21 cellular contexts compared by ENCODE assay signal in the genomic region with DNA sequence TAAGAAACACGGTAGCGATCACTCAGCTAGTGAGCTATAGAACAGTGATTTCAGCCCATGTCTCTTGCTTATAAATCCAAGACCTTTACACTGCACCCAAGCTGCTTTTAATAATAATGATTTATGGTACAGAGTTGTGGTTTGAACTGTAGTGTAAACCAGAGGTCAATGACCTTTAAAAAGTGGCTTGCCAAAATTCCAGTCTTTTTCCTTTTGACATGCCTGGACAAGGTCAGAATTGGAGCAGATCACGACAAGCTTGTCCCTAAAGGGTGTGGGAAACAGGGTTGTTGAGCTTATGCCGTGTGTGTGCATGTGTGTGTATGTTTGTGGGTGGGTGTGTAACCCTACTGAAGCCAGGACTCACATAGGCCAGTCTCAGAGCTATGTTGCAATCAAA.
DNase-seq lines count a peak whose midpoint lies in the region; ATAC-seq and TF ChIP-seq lines count a peak whose summit lies in the region.
"Had no signal": no experiment of that assay in that cellular context is flagged by ENCODE, and none has a peak within 500 bp of the region (broad histone marks: within the 10 kb centered on the region; RNA-seq: fewer than 3 reads in every experiment).

No MANE protein-coding gene starts in this region.

- H4K20me1 ChIP-seq in mammary epithelial cell (ENCODE audit: insufficient read depth, low read length) = no peaks in the 10 kb centered on the region

- dilution Hi-C loops in mammary epithelial cell (cut with HindIII; ENCODE audit: low sequenced_read_pairs) = no loop called here

- no peak overlapping the region for H3K4me3 ChIP-seq in HFF-Myc (replicated peaks; ENCODE audit: low read depth, low read length)
- H3K4me3 ChIP-seq in mammary epithelial cell (replicated peaks in 1 of 3; ENCODE audit: insufficient read depth in 1 of 3, low read depth in 2 of 3, low read length in 3 of 3) = no peak overlapping the region
- H3K4me3 ChIP-seq in testis = no peak overlapping the region
- H3K4me3 ChIP-seq: HAP-1 had no signal

- no peak for TF ChIP-seq POLR2A in testis (IDR thresholded peaks at IDR 0.05)

- no peak for ATAC-seq in foreskin keratinocyte
- no peak for ATAC-seq in HG02571 (IDR thresholded peaks at IDR 0.05; ENCODE audit: unreplicated experiment)
- ATAC-seq: Panc1 had no signal

- no peaks in the 10 kb centered on the region for H3K9me3 ChIP-seq in mammary epithelial cell (replicated peaks; ENCODE audit: insufficient read depth, low read length)
- H3K9me3 ChIP-seq in testis = no peaks in the 10 kb centered on the region
- H3K9me3 ChIP-seq: HAP-1 had no signal

- no TSS peak for BruUV-seq in mammary epithelial cell (replicated peaks; lab: Mats Ljungman, UMichigan)

- H3K4me1 ChIP-seq in mammary epithelial cell (ENCODE audit: insufficient read depth, low read length) = peaks cover 4% of the 10 kb centered on the region
- no peaks in the 10 kb centered on the region for H3K4me1 ChIP-seq in foreskin keratinocyte
- no peaks in the 10 kb centered on the region for H3K4me1 ChIP-seq in testis
- H3K4me1 ChIP-seq: HAP-1 had no signal

- no peak overlapping the region for H3K9ac ChIP-seq in mammary epithelial cell (ENCODE audit: insufficient read depth, low read length)

- intact Hi-C loops in mammary epithelial cell (cut with micrococcal nuclease) = no loop called here
- intact Hi-C loops in testis (cut with DNase I; ENCODE audit: low total_unique reads) = no loop called here

- H3K27ac ChIP-seq in mammary epithelial cell (ENCODE audit: insufficient read depth, low read depth, low read length) (no peak overlapping the region), foreskin keratinocyte (no peak overlapping the region), testis (no peak overlapping the region)
- H3K27ac ChIP-seq: HL-60 had no signal

- TF ChIP-seq CTCF in AG09319 (IDR thresholded peaks at IDR 0.05; ENCODE audit: low read depth, low read length) = no peak
- no peak for TF ChIP-seq CTCF in HFF-Myc (IDR thresholded peaks at IDR 0.05; ENCODE audit: low read depth, low read length, missing control alignments)
- no peak for TF ChIP-seq CTCF in mammary epithelial cell (conservative IDR thresholded peaks at IDR 0.05 in 1 of 2, IDR thresholded peaks at IDR 0.05 in 1 of 2; ENCODE audit: extremely low read depth in 1 of 2, insufficient read depth in 1 of 2, low read depth in 1 of 2, low read length in 2 of 2)
- no peak for TF ChIP-seq CTCF in foreskin keratinocyte (conservative IDR thresholded peaks at IDR 0.05)
- TF ChIP-seq CTCF in testis (IDR thresholded peaks at IDR 0.05) = no peak

- H3K27me3 ChIP-seq in mammary epithelial cell (ENCODE audit: insufficient read depth, low read length) (no peaks in the 10 kb centered on the region), foreskin keratinocyte (no peaks in the 10 kb centered on the region), testis (no peaks in the 10 kb centered on the region)

- in situ Hi-C loops in mammary epithelial cell (cut with MboI; ENCODE audit: low sequenced_read_pairs in 2 of 2) = no loop called here

- WGBS in mammary epithelial cell (ENCODE audit: low coverage, missing lambda C conversion rate) = 5% methylated on average over 4 of the region's 4 CpGs
- WGBS in testis, 2 donors = 81 to 83% methylated on average over 4 of the region's 4 CpGs

- no peak overlapping the region for H2AFZ ChIP-seq in mammary epithelial cell (ENCODE audit: low read depth, low read length)

- DNase-seq in AG09319 (ENCODE audit: extremely low read depth, low read depth) (peak; percentile 5), HFF-Myc (ENCODE audit: extremely low read depth, low read depth) (peak; percentile 27), mammary epithelial cell (peak; percentile 63), foreskin keratinocyte (peak; percentile 44 to 55), D341Med (ENCODE audit: low spot score) (no peak), T-helper 9 cell (no peak), testis (no peak)
- DNase-seq: AML-193; Calu3; CD4-positive, CD25-positive, alpha-beta regulatory T cell; DMS79 treated with DMSO at 0.1 percent for 48 hours; GF-D8; NCI-H1417; NCI-H1930; NCI-H2171 treated with DMSO at 0.1 percent for 48 hours; NCI-H510A; SIG-M5 had no signal

- H3K36me3 ChIP-seq in mammary epithelial cell (ENCODE audit: insufficient read depth, low read length) (no peaks in the 10 kb centered on the region), testis (ENCODE audit: low read depth, missing control alignments) (no peaks in the 10 kb centered on the region)
- H3K36me3 ChIP-seq: HAP-1 had no signal

- peak overlapping the region; percentile 15 for H3K4me2 ChIP-seq in mammary epithelial cell (ENCODE audit: insufficient read depth, low read depth, low read length)

- H3K79me2 ChIP-seq in mammary epithelial cell (ENCODE audit: insufficient read depth, low read length) = no peaks in the 10 kb centered on the region

- CTCF ChIA-PET in mammary epithelial cell (lab: Charles Lee; ENCODE audit: low non-redundant PET) = no interaction called here

Comparison
In these comparisons a context has a peak if more than half of its experiments do, and no peak if none do; other contexts are left out.
1. DNase-seq: peak in AG09319 (single experiment), HFF-Myc (single experiment), mammary epithelial cell (single experiment) and foreskin keratinocyte (2 of 2); none in D341Med (single experiment), T-helper 9 cell (single experiment) and testis (single experiment).